Comparison of ENCODE assay signal across 8 cellular contexts in genomic region chr1:54376085-54377039, GRCh38.
DNase-seq lines count a peak whose midpoint lies in the region; ATAC-seq, FAIRE-seq and TF ChIP-seq lines count a peak whose summit lies in the region.

No MANE protein-coding gene starts in this region.

- H3K36me3 ChIP-seq in iPS-20b (ENCODE audit: insufficient read depth, low read depth, low read length): peaks cover 13% of the 10 kb centered on the region

- no peak for FAIRE-seq in D721Med (lab: Jason Lieb, UNC)

- DNase-seq in NAMALWA (ENCODE audit: low spot score) (peak; percentile 22), medulla oblongata (ENCODE audit: extremely low spot score) (no peak), NCI-H187 (lab: John Stamatoyannopoulos, UW) (no peak), D721Med (ENCODE audit: insufficient read length, low spot score) (no peak), COLO668 (lab: John Stamatoyannopoulos, UW; ENCODE audit: unreplicated experiment) (no peak)

- no peaks in the 10 kb centered on the region for H3K27me3 ChIP-seq in iPS-20b (ENCODE audit: insufficient read depth, low read length)

- no peaks in the 10 kb centered on the region for H3K9me3 ChIP-seq in iPS-20b (ENCODE audit: insufficient read depth, low read depth, low read length)

- no peak for TF ChIP-seq CTCF in D721Med (IDR thresholded peaks at IDR 0.05; ENCODE audit: insufficient read depth, missing control alignments)

- peaks cover 73% of the 10 kb centered on the region for H3K4me1 ChIP-seq in iPS-20b (ENCODE audit: insufficient read depth, low read length)

- H3K4me3 ChIP-seq in iPS-20b (ENCODE audit: low read length): peak overlapping the region; percentile 44; the same call in 1 of the 2 replicates

- peak overlapping the region; percentile 82 for H3K27ac ChIP-seq in iPS-20b (ENCODE audit: low read length)

- H3K9ac ChIP-seq in iPS-20b (ENCODE audit: low read depth, low read length): peak overlapping the region; percentile 70

- ATAC-seq in GM18867 (IDR thresholded peaks at IDR 0.05; ENCODE audit: unreplicated experiment) (peak; percentile 79), GM21786 (IDR thresholded peaks at IDR 0.05; ENCODE audit: unreplicated experiment) (peak; percentile 57)
